26 cellular contexts compared by ENCODE assay signal in genomic region chr1:227953022-227953412, GRCh38. TPM values are rescaled to one million over a fixed set of nuclear protein-coding genes. Genes with fewer than 3 reads are reported as not detected.
"Had no signal": no experiment of that assay in that cellular context is flagged by ENCODE, and none has a peak within 500 bp of the region (broad histone marks: within the 10 kb centered on the region; RNA-seq: fewer than 3 reads in every experiment).

No MANE protein-coding gene starts in this region.

- H3K4me3 ChIP-seq: ascending aorta, coronary artery, dorsolateral prefrontal cortex, heart left ventricle, sigmoid colon, stomach, thyroid gland, upper lobe of right lung had no signal

- H3K9me3 Mint-ChIP-seq: activated naive CD8-positive, alpha-beta T cell treated with anti-CD3 and anti-CD28 coated beads, Interleukin-2, amount 10 ng/mL, durations not matched to agents 7 days and 5 days; effector memory CD8-positive, alpha-beta T cell; stimulated activated memory B cell treated with anti-CD40 and anti-IgM and Interleukin-4, amounts not matched to agents 10 μg/mL and 1 μg/mL and 100 μg/mL, for 72 hours; T-helper 1 cell treated with Interleukin-12 subunit alpha and Interleukin-12 subunit beta and Interleukin-4 antibody, amounts not matched to agents 30 μg/mL and 1 μg/mL, for 36 hours had no signal

- H3K36me3 Mint-ChIP-seq: activated naive CD8-positive, alpha-beta T cell treated with anti-CD3 and anti-CD28 coated beads, Interleukin-2, amount 10 ng/mL, durations not matched to agents 7 days and 5 days; stimulated activated memory B cell treated with anti-CD40 and anti-IgM and Interleukin-4, amounts not matched to agents 10 μg/mL and 1 μg/mL and 100 μg/mL, for 72 hours had no signal

- H3K27ac ChIP-seq: ascending aorta, brain microvascular endothelial cell, coronary artery, dorsolateral prefrontal cortex, heart left ventricle, sigmoid colon, stomach, thyroid gland, upper lobe of right lung, WERI-Rb-1 had no signal

- H3K4me1 ChIP-seq: ascending aorta had no signal

- H3K4me3 Mint-ChIP-seq: activated naive CD8-positive, alpha-beta T cell treated with anti-CD3 and anti-CD28 coated beads, Interleukin-2, amount 10 ng/mL, durations not matched to agents 7 days and 5 days; effector memory CD8-positive, alpha-beta T cell; neural crest cell; stimulated activated memory B cell treated with anti-CD40 and anti-IgM and Interleukin-4, amounts not matched to agents 10 μg/mL and 1 μg/mL and 100 μg/mL, for 72 hours; T-helper 1 cell treated with Interleukin-12 subunit alpha and Interleukin-12 subunit beta and Interleukin-4 antibody, amounts not matched to agents 30 μg/mL and 1 μg/mL, for 36 hours had no signal

- DNase-seq: activated CD4-positive, alpha-beta T cell treated with anti-CD3 and anti-CD28 coated beads for 48 hours; activated CD4-positive, alpha-beta T cell treated with anti-CD3 and anti-CD28 coated beads, Interleukin-2, amount 50 U/mL, for 48 hours; activated effector memory CD4-positive, alpha-beta T cell treated with Interleukin-2 at 50 U/mL for 16 hours; activated naive CD4-positive, alpha-beta T cell treated with Interleukin-2 at 50 U/mL for 16 hours; activated naive CD8-positive, alpha-beta T cell treated with anti-CD3 and anti-CD28 coated beads, Interleukin-2, amount 10 ng/mL, durations not matched to agents 7 days and 5 days; effector memory CD8-positive, alpha-beta T cell; heart left ventricle; midbrain; naive thymus-derived CD4-positive, alpha-beta T cell; small intestine; stimulated activated CD4-positive, alpha-beta T cell treated with anti-CD3 and anti-CD28 coated beads, Interleukin-4, amount 100 ng/mL, for 24 hours; thyroid gland; WERI-Rb-1 had no signal

- H3K27me3 ChIP-seq: ascending aorta had no signal

- H3K4me1 Mint-ChIP-seq: activated naive CD8-positive, alpha-beta T cell treated with anti-CD3 and anti-CD28 coated beads, Interleukin-2, amount 10 ng/mL, durations not matched to agents 7 days and 5 days; neural crest cell had no signal

- H3K9me3 ChIP-seq: sigmoid colon, thyroid gland had no signal

- H3K36me3 ChIP-seq: ascending aorta, brain microvascular endothelial cell, heart left ventricle, sigmoid colon, stomach, thyroid gland, upper lobe of right lung, WERI-Rb-1 had no signal

- H3K27ac Mint-ChIP-seq: activated naive CD8-positive, alpha-beta T cell treated with anti-CD3 and anti-CD28 coated beads, Interleukin-2, amount 10 ng/mL, durations not matched to agents 7 days and 5 days; effector memory CD8-positive, alpha-beta T cell; naive thymus-derived CD4-positive, alpha-beta T cell; stimulated activated memory B cell treated with anti-CD40 and anti-IgM and Interleukin-4, amounts not matched to agents 10 μg/mL and 1 μg/mL and 100 μg/mL, for 72 hours; T-helper 1 cell treated with Interleukin-12 subunit alpha and Interleukin-12 subunit beta and Interleukin-4 antibody, amounts not matched to agents 30 μg/mL and 1 μg/mL, for 36 hours had no signal

RNA-seq across cellular contexts. Expression of gene WNT9A, which starts 5.3 kb away (rescaled TPM):
- polyA plus RNA-seq: naive thymus-derived CD4-positive, alpha-beta T cell had no signal

RNA-seq across cellular contexts. Expression of gene WNT3A, which starts 53.8 kb away (rescaled TPM):
- total RNA-seq: activated naive CD8-positive, alpha-beta T cell treated with anti-CD3 and anti-CD28 coated beads, Interleukin-2, amount 10 ng/mL, durations not matched to agents 7 days and 5 days; ascending aorta; cardiac septum; dorsolateral prefrontal cortex; heart left ventricle; kidney epithelial cell; naive thymus-derived CD4-positive, alpha-beta T cell; neural crest cell; omental fat pad; sigmoid colon; stomach; thyroid gland had no signal
- polyA plus RNA-seq: heart left ventricle; naive thymus-derived CD4-positive, alpha-beta T cell; small intestine had no signal
